In genomic region chr7:105355701-105356100, GRCh38 we compare ENCODE assay signal across 17 cellular contexts. TPM values are rescaled to one million over a fixed set of nuclear protein-coding genes. Genes with fewer than 3 reads are reported as not detected.
DNase-seq lines count a peak whose midpoint lies in the region; ATAC-seq and TF ChIP-seq lines count a peak whose summit lies in the region.
"Had no signal": no experiment of that assay in that cellular context is flagged by ENCODE, and none has a peak within 500 bp of the region (broad histone marks: within the 10 kb centered on the region; RNA-seq: fewer than 3 reads in every experiment).

No MANE protein-coding gene starts in this region.

- CTCF ChIA-PET in CD4-positive, alpha-beta T cell (lab: Charles Lee) = no interaction called here
- CTCF ChIA-PET in T-cell (lab: Charles Lee) = interaction anchor here in 1 of 2 donors (0.6 kb wide), 1 partner anchor 43 kb away, joined by 4 read pairs; no protein-coding TSS in a partner anchor
- CTCF ChIA-PET in naive thymus-derived CD4-positive, alpha-beta T cell (lab: Charles Lee) = no interaction called here

- no peaks in the 10 kb centered on the region for H3K9me3 ChIP-seq in CD4-positive, alpha-beta T cell (ENCODE audit: control insufficient read depth, low read length)
- no peaks in the 10 kb centered on the region for H3K9me3 ChIP-seq in naive thymus-derived CD4-positive, alpha-beta T cell (ENCODE audit: control insufficient read depth in 2 of 3, low read length in 3 of 3)
- H3K9me3 ChIP-seq in osteoblast (ENCODE audit: low read depth, low read length) = no peaks in the 10 kb centered on the region
- H3K9me3 ChIP-seq: SJSA1 had no signal

- H3K27me3 Mint-ChIP-seq in CD4-positive, alpha-beta T cell = no peaks in the 10 kb centered on the region
- H3K27me3 Mint-ChIP-seq in IgD-negative memory B cell (peaks cover 1% of the 10 kb centered on the region), T-cell (no peaks in the 10 kb centered on the region)
- no peaks in the 10 kb centered on the region for H3K27me3 Mint-ChIP-seq in naive thymus-derived CD4-positive, alpha-beta T cell

- peaks cover 44% of the 10 kb centered on the region for H4K20me1 ChIP-seq in osteoblast (ENCODE audit: insufficient read depth, low read length)

- H2AFZ ChIP-seq in osteoblast (ENCODE audit: low read length) = no peak overlapping the region

- H3K4me3 ChIP-seq in naive thymus-derived CD4-positive, alpha-beta T cell (ENCODE audit: low read length) = no peak overlapping the region
- H3K4me3 ChIP-seq in osteoblast (ENCODE audit: insufficient read depth, low read length) = no peak overlapping the region
- H3K4me3 ChIP-seq: SJSA1 had no signal

- DNase-seq in CD4-positive, alpha-beta T cell = no peak
- no peak for DNase-seq in T-cell
- no peak for DNase-seq in naive thymus-derived CD4-positive, alpha-beta T cell
- no peak for DNase-seq in DMS153 treated with DMSO at 0.1 percent for 48 hours (lab: John Stamatoyannopoulos, UW; ENCODE audit: unreplicated experiment)
- no peak for DNase-seq in activated T-cell treated with anti-CD3 and anti-CD28 coated beads for 4 hours
- DNase-seq in NCI-H146 (lab: John Stamatoyannopoulos, UW) = no peak
- no peak for DNase-seq in osteoblast (ENCODE audit: insufficient read length, low spot score, missing footprints)
- DNase-seq: ACHN; COR-L47; GOT3; NCI-H1105; NCI-H1930; NCI-H510A treated with DMSO at 0.1 percent for 48 hours; NK-92 treated with Interleukin-12 subunit alpha and Interleukin-12 subunit beta, amount 100 ng/mL, for 24 hours; T-helper 1 cell had no signal

- no peaks in the 10 kb centered on the region for H3K36me3 ChIP-seq in naive thymus-derived CD4-positive, alpha-beta T cell (ENCODE audit: control insufficient read depth in 2 of 3, insufficient read depth in 3 of 3, low read length in 3 of 3)
- H3K36me3 ChIP-seq in osteoblast (ENCODE audit: insufficient read depth, low read length) = no peaks in the 10 kb centered on the region
- H3K36me3 ChIP-seq: SJSA1 had no signal

- H3K4me1 ChIP-seq in naive thymus-derived CD4-positive, alpha-beta T cell (ENCODE audit: control insufficient read depth in 2 of 2, insufficient read depth in 2 of 2, low read length in 2 of 2) = peaks cover 49 to 50% of the 10 kb centered on the region in 2 donors
- H3K4me1 ChIP-seq in osteoblast (ENCODE audit: insufficient read depth, low read length) = peaks cover 33% of the 10 kb centered on the region

- H3K27me3 ChIP-seq in CD4-positive, alpha-beta T cell (ENCODE audit: control insufficient read depth, insufficient read depth, low read length) = no peaks in the 10 kb centered on the region
- H3K27me3 ChIP-seq in naive thymus-derived CD4-positive, alpha-beta T cell (ENCODE audit: control insufficient read depth in 2 of 2, insufficient read depth in 2 of 2, low read length in 2 of 2) = no peaks in the 10 kb centered on the region
- H3K27me3 ChIP-seq in osteoblast (ENCODE audit: insufficient read depth, low read length) = no peaks in the 10 kb centered on the region
- H3K27me3 ChIP-seq: SJSA1 had no signal

- TF ChIP-seq CTCF in CD4-positive, alpha-beta T cell (IDR thresholded peaks at IDR 0.05) = no peak
- no peak for TF ChIP-seq CTCF in osteoblast (IDR thresholded peaks at IDR 0.05; ENCODE audit: extremely low read depth, low read depth, low read length)

- H3K27ac ChIP-seq in CD4-positive, alpha-beta T cell (ENCODE audit: low read depth, low read length) = no peak overlapping the region
- H3K27ac ChIP-seq in naive thymus-derived CD4-positive, alpha-beta T cell (ENCODE audit: low read depth, low read length) = no peak overlapping the region
- H3K27ac ChIP-seq in osteoblast (ENCODE audit: low read depth, low read length) = no peak overlapping the region
- H3K27ac ChIP-seq: SJSA1 had no signal

- no peak overlapping the region for H3K4me3 Mint-ChIP-seq in CD4-positive, alpha-beta T cell
- peak overlapping the region in 3 of 4 donors; percentile 63 to 87 (median 79) for H3K4me3 Mint-ChIP-seq in IgD-negative memory B cell
- H3K4me3 Mint-ChIP-seq in T-cell = no peak overlapping the region
- H3K4me3 Mint-ChIP-seq in naive thymus-derived CD4-positive, alpha-beta T cell = peak overlapping the region in 1 of 10 donors; percentile 81

- H3K4me1 Mint-ChIP-seq in CD4-positive, alpha-beta T cell (ENCODE audit: low read depth) = peaks cover 78% of the 10 kb centered on the region
- H3K4me1 Mint-ChIP-seq in IgD-negative memory B cell = peaks cover 61 to 66% (median 64%) of the 10 kb centered on the region in 3 donors
- peaks cover 61 to 91% (median 76%) of the 10 kb centered on the region in 3 donors for H3K4me1 Mint-ChIP-seq in T-cell
- peaks cover 44 to 78% (median 75%) of the 10 kb centered on the region in 7 donors for H3K4me1 Mint-ChIP-seq in naive thymus-derived CD4-positive, alpha-beta T cell

- POLR2A ChIA-PET in CD4-positive, alpha-beta T cell (lab: Charles Lee) = interaction anchor here (0.7 to 4.7 kb wide), 4 partner anchors 9 to 757 kb away, joined by 3 to 54 read pairs (median 4); partner anchors contain the start of genes SRPK2 and SYPL1
- POLR2A ChIA-PET in T-cell (lab: Charles Lee) = no interaction called here
- POLR2A ChIA-PET in naive thymus-derived CD4-positive, alpha-beta T cell (lab: Charles Lee) = interaction anchor here (1.0 to 1.4 kb wide), 5 partner anchors 8 to 373 kb away, joined by 3 to 6 read pairs (median 4); partner anchors contain the start of gene SRPK2

- intact Hi-C loops in CD4-positive, alpha-beta T cell (cut with DNase I, micrococcal nuclease) = no loop called here
- intact Hi-C loops in naive thymus-derived CD4-positive, alpha-beta T cell (cut with micrococcal nuclease) = no loop called here

- no peak for ATAC-seq in CD4-positive, alpha-beta T cell (ENCODE audit: poor library complexity)
- no peak for ATAC-seq in T-cell (replicated peaks in 1 of 4)
- no peak for ATAC-seq in naive thymus-derived CD4-positive, alpha-beta T cell

- peaks cover 78% of the 10 kb centered on the region for H3K79me2 ChIP-seq in osteoblast (ENCODE audit: insufficient read depth, low read length)

- no peak overlapping the region for H3K4me2 ChIP-seq in osteoblast (ENCODE audit: insufficient read depth, low read length)

- H3K36me3 Mint-ChIP-seq in CD4-positive, alpha-beta T cell (ENCODE audit: low read depth) = peaks cover 11% of the 10 kb centered on the region
- H3K36me3 Mint-ChIP-seq in IgD-negative memory B cell = peaks cover 2% of the 10 kb centered on the region
- H3K36me3 Mint-ChIP-seq in T-cell = peaks cover 11% of the 10 kb centered on the region
- H3K36me3 Mint-ChIP-seq in naive thymus-derived CD4-positive, alpha-beta T cell = peaks cover 0 to 21% (median 11%) of the 10 kb centered on the region in 5 donors

- peaks cover 4% of the 10 kb centered on the region for H3K9me3 Mint-ChIP-seq in CD4-positive, alpha-beta T cell
- peaks cover 0 to 4% (median 0%) of the 10 kb centered on the region in 3 donors for H3K9me3 Mint-ChIP-seq in IgD-negative memory B cell
- H3K9me3 Mint-ChIP-seq in T-cell = no peaks in the 10 kb centered on the region
- peaks cover 0 to 4% (median under 1%) of the 10 kb centered on the region in 11 donors for H3K9me3 Mint-ChIP-seq in naive thymus-derived CD4-positive, alpha-beta T cell

- peak overlapping the region; percentile 89 for H3K27ac Mint-ChIP-seq in CD4-positive, alpha-beta T cell
- peak overlapping the region; percentile 84 to 98 (median 91) for H3K27ac Mint-ChIP-seq in IgD-negative memory B cell
- peak overlapping the region; percentile 92 to 98 for H3K27ac Mint-ChIP-seq in T-cell
- H3K27ac Mint-ChIP-seq in naive thymus-derived CD4-positive, alpha-beta T cell = peak overlapping the region in 8 of 9 donors; percentile 65 to 97 (median 90)

RNA-seq across cellular contexts. Expression of gene SRPK2, which starts 33.0 kb away (rescaled TPM):
- 10 to 100 TPM; 39.9 to 40.9 TPM for total RNA-seq in CD4-positive, alpha-beta T cell
- polyA plus RNA-seq in IgD-negative memory B cell = 66.5 TPM
- total RNA-seq in T-cell (10 to 100 TPM; 41.6 to 71.4 (median 46.9) TPM), osteoblast (81.0 and 82.2 TPM in 2 replicates)
- total RNA-seq in naive thymus-derived CD4-positive, alpha-beta T cell = 10 to 100 TPM; 45.1 to 56.7 (median 46.8) TPM
- 10 to 100 TPM; 40.2 to 52.8 TPM for polyA plus RNA-seq in naive thymus-derived CD4-positive, alpha-beta T cell

Comparison
In these comparisons a context has a peak if more than half of its experiments do, and no peak if none do; other contexts are left out.
1. H3K4me3 Mint-ChIP-seq: peak in IgD-negative memory B cell (3 of 4); none in CD4-positive, alpha-beta T cell (single experiment) and T-cell (0 of 3).
2. POLR2A ChIA-PET loops: an anchor here in CD4-positive, alpha-beta T cell (0.7 to 4.7 kb wide) and naive thymus-derived CD4-positive, alpha-beta T cell (1.0 to 1.4 kb wide); none called in T-cell.
3. Peak in every context shown above with its lines, with median percentiles within 50 percentile points of each other: H3K27ac Mint-ChIP-seq.